In genomic region chr4:42633605-42634388, GRCh38 we compare ENCODE assay signal across 9 cellular contexts. TPM values are rescaled to one million over a fixed set of nuclear protein-coding genes. Genes with fewer than 3 reads are reported as not detected.
DNase-seq lines count a peak whose midpoint lies in the region; ATAC-seq and TF ChIP-seq lines count a peak whose summit lies in the region.
"Had no signal": no experiment of that assay in that cellular context is flagged by ENCODE, and none has a peak within 500 bp of the region (broad histone marks: within the 10 kb centered on the region; RNA-seq: fewer than 3 reads in every experiment).

No MANE protein-coding gene starts in this region.

- H3K18ac ChIP-seq in mesendoderm (ENCODE audit: low read length) = no peak overlapping the region

- H3K4ac ChIP-seq in mesendoderm (ENCODE audit: low read depth, low read length) = no peak overlapping the region

- H3K79me2 ChIP-seq in mesendoderm (ENCODE audit: control insufficient read depth, insufficient read depth, low read length) = no peaks in the 10 kb centered on the region

- no peak overlapping the region for H3K27ac ChIP-seq in mesendoderm (ENCODE audit: low read depth, low read length)
- H3K27ac ChIP-seq: SK-N-MC had no signal

- H4K5ac ChIP-seq in mesendoderm (ENCODE audit: low read length) = peak overlapping the region; percentile 25

- no peak overlapping the region for H4K8ac ChIP-seq in mesendoderm (ENCODE audit: low read depth, low read length)

- H3K23ac ChIP-seq in mesendoderm (ENCODE audit: low read length) = no peak overlapping the region

- H2AK5ac ChIP-seq in mesendoderm (ENCODE audit: low read length) = no peak overlapping the region

- H3K4me2 ChIP-seq in mesendoderm (ENCODE audit: low read length) = no peak overlapping the region

- no peak overlapping the region for H2BK120ac ChIP-seq in mesendoderm (ENCODE audit: low read depth, low read length)

- H3K36me3 ChIP-seq in mesendoderm (ENCODE audit: control insufficient read depth, insufficient read depth, low read length) = no peaks in the 10 kb centered on the region

- peak; percentile 92 for DNase-seq in mesendoderm
- DNase-seq in NCI-H2029 (lab: John Stamatoyannopoulos, UW) = no peak
- no peak for DNase-seq in NOMO-1 treated with DMSO at 0.1 percent for 48 hours (lab: John Stamatoyannopoulos, UW; ENCODE audit: unreplicated experiment)
- DNase-seq: posterior cingulate gyrus had no signal

- ATAC-seq in GM18861 (IDR thresholded peaks at IDR 0.05; ENCODE audit: unreplicated experiment) = peak; percentile 71
- ATAC-seq in GM21447 (IDR thresholded peaks at IDR 0.05; ENCODE audit: unreplicated experiment) = peak; percentile 67
- ATAC-seq in HG03159 (IDR thresholded peaks at IDR 0.05; ENCODE audit: unreplicated experiment) = peak; percentile 65
- no peak for ATAC-seq in SK-N-SH treated with all-trans-retinoic acid at 6 μM for 48 hours

- no peak overlapping the region for H3K4me3 ChIP-seq in mesendoderm (ENCODE audit: low read length)
- H3K4me3 ChIP-seq: SK-N-MC had no signal

- H3K9ac ChIP-seq in mesendoderm (ENCODE audit: low read length) = no peak overlapping the region

- no peaks in the 10 kb centered on the region for H3K79me1 ChIP-seq in mesendoderm (ENCODE audit: low read length)

- WGBS in mesendoderm (ENCODE audit: extremely low coverage, insufficient coverage, low lambda C conversion rate) = no CpG with 5 or more reads among the region's 5 CpGs

- H3K4me1 ChIP-seq in mesendoderm (ENCODE audit: control insufficient read depth, low read depth, low read length) = peaks cover 3% of the 10 kb centered on the region

- no peaks in the 10 kb centered on the region for H3K27me3 ChIP-seq in mesendoderm (ENCODE audit: insufficient read depth, low read length, poor library complexity)

- H2BK15ac ChIP-seq in mesendoderm (replicated peaks; ENCODE audit: low read depth) = no peak overlapping the region

- peak overlapping the region; percentile 62 for H3K56ac ChIP-seq in mesendoderm (ENCODE audit: low read length)

- no peak overlapping the region for H2BK5ac ChIP-seq in mesendoderm (ENCODE audit: low read length)

TF ChIP-seq in SK-N-SH treated with all-trans-retinoic acid at 6 μM for 48 hours, 23 proteins besides CTCF, POLR2A, EP300 and RAD21:
- TF ChIP-seq ZFP30 (CRISPR knock-in tag; IDR thresholded peaks at IDR 0.05) = no peak
- TF ChIP-seq OSR1 (CRISPR knock-in tag; IDR thresholded peaks at IDR 0.05) = no peak
- no peak for TF ChIP-seq BACH2 (CRISPR knock-in tag; IDR thresholded peaks at IDR 0.05; ENCODE audit: borderline replicate concordance)
- TF ChIP-seq PPARA (CRISPR knock-in tag; IDR thresholded peaks at IDR 0.05; ENCODE audit: borderline replicate concordance) = no peak
- no peak for TF ChIP-seq ZNF565 (CRISPR knock-in tag; conservative IDR thresholded peaks at IDR 0.05; ENCODE audit: low read depth)
- no peak for TF ChIP-seq TOX (CRISPR knock-in tag; IDR thresholded peaks at IDR 0.05; ENCODE audit: borderline replicate concordance)
- TF ChIP-seq, protein P1, sequence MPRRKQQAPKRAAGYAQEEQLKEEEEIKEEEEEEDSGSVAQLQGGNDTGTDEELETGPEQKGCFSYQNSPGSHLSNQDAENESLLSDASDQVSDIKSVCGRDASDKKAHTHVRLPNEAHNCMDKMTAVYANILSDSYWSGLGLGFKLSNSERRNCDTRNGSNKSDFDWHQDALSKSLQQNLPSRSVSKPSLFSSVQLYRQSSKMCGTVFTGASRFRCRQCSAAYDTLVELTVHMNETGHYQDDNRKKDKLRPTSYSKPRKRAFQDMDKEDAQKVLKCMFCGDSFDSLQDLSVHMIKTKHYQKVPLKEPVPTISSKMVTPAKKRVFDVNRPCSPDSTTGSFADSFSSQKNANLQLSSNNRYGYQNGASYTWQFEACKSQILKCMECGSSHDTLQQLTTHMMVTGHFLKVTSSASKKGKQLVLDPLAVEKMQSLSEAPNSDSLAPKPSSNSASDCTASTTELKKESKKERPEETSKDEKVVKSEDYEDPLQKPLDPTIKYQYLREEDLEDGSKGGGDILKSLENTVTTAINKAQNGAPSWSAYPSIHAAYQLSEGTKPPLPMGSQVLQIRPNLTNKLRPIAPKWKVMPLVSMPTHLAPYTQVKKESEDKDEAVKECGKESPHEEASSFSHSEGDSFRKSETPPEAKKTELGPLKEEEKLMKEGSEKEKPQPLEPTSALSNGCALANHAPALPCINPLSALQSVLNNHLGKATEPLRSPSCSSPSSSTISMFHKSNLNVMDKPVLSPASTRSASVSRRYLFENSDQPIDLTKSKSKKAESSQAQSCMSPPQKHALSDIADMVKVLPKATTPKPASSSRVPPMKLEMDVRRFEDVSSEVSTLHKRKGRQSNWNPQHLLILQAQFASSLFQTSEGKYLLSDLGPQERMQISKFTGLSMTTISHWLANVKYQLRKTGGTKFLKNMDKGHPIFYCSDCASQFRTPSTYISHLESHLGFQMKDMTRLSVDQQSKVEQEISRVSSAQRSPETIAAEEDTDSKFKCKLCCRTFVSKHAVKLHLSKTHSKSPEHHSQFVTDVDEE (CRISPR knock-in tag; IDR thresholded peaks at IDR 0.05) = no peak
- TF ChIP-seq ZC3H10 (CRISPR knock-in tag; IDR thresholded peaks at IDR 0.05) = no peak
- TF ChIP-seq ARNTL (CRISPR knock-in tag; IDR thresholded peaks at IDR 0.05; ENCODE audit: borderline replicate concordance, low read depth) = no peak
- TF ChIP-seq POU6F1 (CRISPR knock-in tag; IDR thresholded peaks at IDR 0.05; ENCODE audit: borderline replicate concordance, low read depth) = no peak
- TF ChIP-seq SNAI2 (CRISPR knock-in tag; IDR thresholded peaks at IDR 0.05) = no peak
- no peak for TF ChIP-seq CSDC2 (CRISPR knock-in tag; IDR thresholded peaks at IDR 0.05)
- TF ChIP-seq, protein P2, sequence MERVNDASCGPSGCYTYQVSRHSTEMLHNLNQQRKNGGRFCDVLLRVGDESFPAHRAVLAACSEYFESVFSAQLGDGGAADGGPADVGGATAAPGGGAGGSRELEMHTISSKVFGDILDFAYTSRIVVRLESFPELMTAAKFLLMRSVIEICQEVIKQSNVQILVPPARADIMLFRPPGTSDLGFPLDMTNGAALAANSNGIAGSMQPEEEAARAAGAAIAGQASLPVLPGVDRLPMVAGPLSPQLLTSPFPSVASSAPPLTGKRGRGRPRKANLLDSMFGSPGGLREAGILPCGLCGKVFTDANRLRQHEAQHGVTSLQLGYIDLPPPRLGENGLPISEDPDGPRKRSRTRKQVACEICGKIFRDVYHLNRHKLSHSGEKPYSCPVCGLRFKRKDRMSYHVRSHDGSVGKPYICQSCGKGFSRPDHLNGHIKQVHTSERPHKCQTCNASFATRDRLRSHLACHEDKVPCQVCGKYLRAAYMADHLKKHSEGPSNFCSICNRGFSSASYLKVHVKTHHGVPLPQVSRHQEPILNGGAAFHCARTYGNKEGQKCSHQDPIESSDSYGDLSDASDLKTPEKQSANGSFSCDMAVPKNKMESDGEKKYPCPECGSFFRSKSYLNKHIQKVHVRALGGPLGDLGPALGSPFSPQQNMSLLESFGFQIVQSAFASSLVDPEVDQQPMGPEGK (CRISPR knock-in tag; IDR thresholded peaks at IDR 0.05; ENCODE audit: borderline replicate concordance) = no peak
- TF ChIP-seq, protein P3, sequence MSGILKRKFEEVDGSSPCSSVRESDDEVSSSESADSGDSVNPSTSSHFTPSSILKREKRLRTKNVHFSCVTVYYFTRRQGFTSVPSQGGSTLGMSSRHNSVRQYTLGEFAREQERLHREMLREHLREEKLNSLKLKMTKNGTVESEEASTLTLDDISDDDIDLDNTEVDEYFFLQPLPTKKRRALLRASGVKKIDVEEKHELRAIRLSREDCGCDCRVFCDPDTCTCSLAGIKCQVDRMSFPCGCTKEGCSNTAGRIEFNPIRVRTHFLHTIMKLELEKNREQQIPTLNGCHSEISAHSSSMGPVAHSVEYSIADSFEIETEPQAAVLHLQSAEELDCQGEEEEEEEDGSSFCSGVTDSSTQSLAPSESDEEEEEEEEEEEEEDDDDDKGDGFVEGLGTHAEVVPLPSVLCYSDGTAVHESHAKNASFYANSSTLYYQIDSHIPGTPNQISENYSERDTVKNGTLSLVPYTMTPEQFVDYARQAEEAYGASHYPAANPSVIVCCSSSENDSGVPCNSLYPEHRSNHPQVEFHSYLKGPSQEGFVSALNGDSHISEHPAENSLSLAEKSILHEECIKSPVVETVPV (CRISPR knock-in tag; IDR thresholded peaks at IDR 0.05) = no peak
- TF ChIP-seq, protein P4, sequence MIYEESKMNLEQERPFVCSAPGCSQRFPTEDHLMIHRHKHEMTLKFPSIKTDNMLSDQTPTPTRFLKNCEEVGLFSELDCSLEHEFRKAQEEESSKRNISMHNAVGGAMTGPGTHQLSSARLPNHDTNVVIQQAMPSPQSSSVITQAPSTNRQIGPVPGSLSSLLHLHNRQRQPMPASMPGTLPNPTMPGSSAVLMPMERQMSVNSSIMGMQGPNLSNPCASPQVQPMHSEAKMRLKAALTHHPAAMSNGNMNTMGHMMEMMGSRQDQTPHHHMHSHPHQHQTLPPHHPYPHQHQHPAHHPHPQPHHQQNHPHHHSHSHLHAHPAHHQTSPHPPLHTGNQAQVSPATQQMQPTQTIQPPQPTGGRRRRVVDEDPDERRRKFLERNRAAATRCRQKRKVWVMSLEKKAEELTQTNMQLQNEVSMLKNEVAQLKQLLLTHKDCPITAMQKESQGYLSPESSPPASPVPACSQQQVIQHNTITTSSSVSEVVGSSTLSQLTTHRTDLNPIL (CRISPR knock-in tag; IDR thresholded peaks at IDR 0.05; ENCODE audit: low read depth) = no peak
- TF ChIP-seq ZNF70 (CRISPR knock-in tag; IDR thresholded peaks at IDR 0.05) = no peak
- no peak for TF ChIP-seq TCF4 (CRISPR knock-in tag; IDR thresholded peaks at IDR 0.05; ENCODE audit: borderline replicate concordance)

RNA-seq across cellular contexts. Expression of gene ATP8A1, which starts 23.1 kb away (rescaled TPM):
- polyA plus RNA-seq in mesendoderm (2013, experiment 1 of 2) = 1.9 TPM
- polyA plus RNA-seq in mesendoderm (2013, experiment 2 of 2) = 2.3 TPM
